ENCODE assay signal across 9 cellular contexts in genomic region chr17:78416311-78416711, GRCh38. TPM values are rescaled to one million over a fixed set of nuclear protein-coding genes. Genes with fewer than 3 reads are reported as not detected.
DNase-seq lines count a peak whose midpoint lies in the region; ATAC-seq, FAIRE-seq and TF ChIP-seq lines count a peak whose summit lies in the region.
"Had no signal": no experiment of that assay in that cellular context is flagged by ENCODE, and none has a peak within 500 bp of the region (broad histone marks: within the 10 kb centered on the region; RNA-seq: fewer than 3 reads in every experiment).

No MANE protein-coding gene starts in this region.

- peak overlapping the region; percentile 39 to 61 for H3K27ac ChIP-seq in tibial artery

- H3K36me3 ChIP-seq in mucosa of descending colon (ENCODE audit: low read depth) (no peaks in the 10 kb centered on the region), tibial artery (peaks cover 9 to 55% (median 32%) of the 10 kb centered on the region in 3 donors)

- no peak overlapping the region for H3K4me3 ChIP-seq in mucosa of descending colon
- H3K4me3 ChIP-seq in tibial artery = no peak overlapping the region

- no peaks in the 10 kb centered on the region for H3K27me3 ChIP-seq in tibial artery

- peaks cover 67% of the 10 kb centered on the region for H3K4me1 Mint-ChIP-seq in activated naive CD4-positive, alpha-beta T cell treated with anti-CD3 and anti-CD28 coated beads, Interleukin-2, amount 50 U/mL, for 24 hours

- peak overlapping the region; percentile 80 for H3K27ac Mint-ChIP-seq in activated naive CD4-positive, alpha-beta T cell treated with anti-CD3 and anti-CD28 coated beads, Interleukin-2, amount 50 U/mL, for 24 hours

- no peak for TF ChIP-seq POLR2A in GM12892 (IDR thresholded peaks at IDR 0.05; ENCODE audit: low read depth, low read length)

- H3K36me3 Mint-ChIP-seq in activated naive CD4-positive, alpha-beta T cell treated with anti-CD3 and anti-CD28 coated beads, Interleukin-2, amount 50 U/mL, for 24 hours = peaks cover 2% of the 10 kb centered on the region

- FAIRE-seq in GM12892 (lab: Jason Lieb, UNC) = no peak

- no peak for ATAC-seq in mucosa of descending colon
- ATAC-seq in GM18498 (IDR thresholded peaks at IDR 0.05; ENCODE audit: unreplicated experiment) = no peak
- ATAC-seq in HG03045 (IDR thresholded peaks at IDR 0.05; ENCODE audit: unreplicated experiment) = no peak

- no peaks in the 10 kb centered on the region for H3K27me3 Mint-ChIP-seq in activated naive CD4-positive, alpha-beta T cell treated with anti-CD3 and anti-CD28 coated beads, Interleukin-2, amount 50 U/mL, for 24 hours
- H3K27me3 Mint-ChIP-seq: CD8-positive, alpha-beta memory T cell had no signal

- peaks cover 41% of the 10 kb centered on the region for H3K4me1 ChIP-seq in mucosa of descending colon (ENCODE audit: low read depth)
- H3K4me1 ChIP-seq in tibial artery = peaks cover 0 to 26% (median 17%) of the 10 kb centered on the region in 4 donors

- TF ChIP-seq CTCF in mucosa of descending colon (IDR thresholded peaks at IDR 0.05) = no peak
- no peak for TF ChIP-seq CTCF in tibial artery (IDR thresholded peaks at IDR 0.05)

- no peak for DNase-seq in activated naive CD4-positive, alpha-beta T cell treated with Interleukin-2 at 50 U/mL for 16 hours
- DNase-seq in brain pericyte (ENCODE audit: low read depth, low spot score) (peak; percentile 76), mucosa of descending colon (peak in 2 of 3 donors; percentile 54 to 67), tibial artery (no peak), GM12892 (ENCODE audit: insufficient read length) (no peak)
- DNase-seq: CD8-positive, alpha-beta memory T cell had no signal

- no peak overlapping the region for H3K4me3 Mint-ChIP-seq in activated naive CD4-positive, alpha-beta T cell treated with anti-CD3 and anti-CD28 coated beads, Interleukin-2, amount 50 U/mL, for 24 hours

- intact Hi-C loops in mucosa of descending colon (cut with DNase I, micrococcal nuclease) (no loop called here), tibial artery (cut with DNase I; ENCODE audit: low total_unique reads) (no loop called here)

- H3K9me3 ChIP-seq in mucosa of descending colon = no peaks in the 10 kb centered on the region
- no peaks in the 10 kb centered on the region for H3K9me3 ChIP-seq in tibial artery

- H3K9me3 Mint-ChIP-seq in activated naive CD4-positive, alpha-beta T cell treated with anti-CD3 and anti-CD28 coated beads, Interleukin-2, amount 50 U/mL, for 24 hours = no peaks in the 10 kb centered on the region
- H3K9me3 Mint-ChIP-seq: CD8-positive, alpha-beta memory T cell had no signal

RNA-seq across cellular contexts. Expression of gene PGS1, which starts 37.9 kb away (rescaled TPM):
- 10 to 100 TPM; 36.2 to 54.3 (median 48.8) TPM for total RNA-seq in mucosa of descending colon
- 16.9 TPM for polyA plus RNA-seq in GM12892 (2012; ENCODE audit: missing spikeins)

RNA-seq across cellular contexts. Expression of gene SOCS3, which starts 56.4 kb away (rescaled TPM):
- 10 to 100 TPM; 21.9 to 41.3 (median 23.2) TPM for total RNA-seq in mucosa of descending colon
- polyA plus RNA-seq in GM12892 (2012; ENCODE audit: missing spikeins) = 2.3 TPM

Comparison
In these comparisons a context has a peak if more than half of its experiments do, and no peak if none do; other contexts are left out.
1. DNase-seq: peak in brain pericyte (single experiment) and mucosa of descending colon (2 of 3); none in activated naive CD4-positive, alpha-beta T cell treated with Interleukin-2 at 50 U/mL for 16 hours (single experiment), tibial artery (0 of 2) and GM12892 (single experiment).